ENCODE assay signal across 15 cellular contexts in genomic region chr6:15956205-15957106, GRCh38.
DNase-seq lines count a peak whose midpoint lies in the region; ATAC-seq and TF ChIP-seq lines count a peak whose summit lies in the region.
"Had no signal": no experiment of that assay in that cellular context is flagged by ENCODE, and none has a peak within 500 bp of the region (broad histone marks: within the 10 kb centered on the region; RNA-seq: fewer than 3 reads in every experiment).

No MANE protein-coding gene starts in this region.

- H2AK5ac ChIP-seq in trophoblast cell (ENCODE audit: low read length) = no peak overlapping the region

- peaks cover 19% of the 10 kb centered on the region; the same call in 2 of the 3 replicates for H3K36me3 Mint-ChIP-seq in GM23338 (ENCODE audit: low read depth)

- H3K79me1 ChIP-seq in trophoblast cell (ENCODE audit: low read length) = no peaks in the 10 kb centered on the region

- no peak overlapping the region for H3K14ac ChIP-seq in trophoblast cell (ENCODE audit: low read length)

- no peak overlapping the region for H4K8ac ChIP-seq in trophoblast cell (ENCODE audit: low read depth, low read length)

- H2AFZ ChIP-seq in GM23338 = peak overlapping the region; percentile 32; the same call in 1 of the 2 replicates
- no peak overlapping the region for H2AFZ ChIP-seq in trophoblast cell (ENCODE audit: insufficient read depth, low read length, poor library complexity)

- H3K27me3 Mint-ChIP-seq in GM23338 (ENCODE audit: insufficient read depth, low read depth, poor library complexity) = no peaks in the 10 kb centered on the region

- H3K4me2 ChIP-seq in GM23338 (no peak overlapping the region; the same call in 1 of the 2 replicates), trophoblast cell (ENCODE audit: low read length) (no peak overlapping the region)
- H3K4me2 ChIP-seq: BLaER1 treated with 17β-estradiol and CSF1 and Interleukin-3, amounts not matched to agents 10 nM and 100 nM had no signal

- ATAC-seq in GM23338 = no peak
- no peak for ATAC-seq in GM21515 (IDR thresholded peaks at IDR 0.05; ENCODE audit: unreplicated experiment)
- ATAC-seq in HG02798 (IDR thresholded peaks at IDR 0.05; ENCODE audit: poor library complexity, unreplicated experiment) = no peak

- no peak overlapping the region for H3K4me3 Mint-ChIP-seq in GM23338

- H3K9me3 Mint-ChIP-seq in GM23338 = peaks cover 18% of the 10 kb centered on the region

- H3K36me3 ChIP-seq in GM23338 (ENCODE audit: insufficient read depth) (0 out of 2 replicates have a peak, but pooled peaks cover 4% of the 10 kb centered on the region), trophoblast cell (ENCODE audit: control insufficient read depth in 1 of 2, insufficient read depth in 2 of 2, low read length in 2 of 2) (no peaks in the 10 kb centered on the region)
- H3K36me3 ChIP-seq: BLaER1 treated with 17β-estradiol and CSF1 and Interleukin-3, amounts not matched to agents 10 nM and 100 nM; right atrium auricular region had no signal

- H3K9ac ChIP-seq in trophoblast cell (ENCODE audit: low read length) = no peak overlapping the region
- H3K9ac ChIP-seq: BLaER1 treated with 17β-estradiol and CSF1 and Interleukin-3, amounts not matched to agents 10 nM and 100 nM had no signal

- H3K4me1 ChIP-seq in GM23338 (ENCODE audit: insufficient read depth) (peaks cover 30% of the 10 kb centered on the region), trophoblast cell (ENCODE audit: control insufficient read depth in 1 of 2, insufficient read depth in 2 of 2, low read length in 2 of 2) (peaks cover 3 to 8% of the 10 kb centered on the region in 2 experiments)

- no peak overlapping the region for H3K27ac ChIP-seq in GM23338 (ENCODE audit: low read depth)
- H3K27ac ChIP-seq in trophoblast cell (ENCODE audit: low read depth, low read length) = no peak overlapping the region
- H3K27ac ChIP-seq: BLaER1 treated with 17β-estradiol and CSF1 and Interleukin-3, amounts not matched to agents 10 nM and 100 nM; right atrium auricular region had no signal

- H4K12ac ChIP-seq in trophoblast cell (ENCODE audit: low read depth, low read length) = no peak overlapping the region

- H3K79me2 ChIP-seq in GM23338 (replicated peaks; ENCODE audit: insufficient read depth) (no peaks in the 10 kb centered on the region), trophoblast cell (ENCODE audit: control insufficient read depth, insufficient read depth, low read length, poor library complexity) (no peaks in the 10 kb centered on the region)

- H4K20me1 ChIP-seq in GM23338 (replicated peaks; ENCODE audit: insufficient read depth) = no peaks in the 10 kb centered on the region
- H4K20me1 ChIP-seq: BLaER1 treated with 17β-estradiol and CSF1 and Interleukin-3, amounts not matched to agents 10 nM and 100 nM had no signal

- no peak overlapping the region for H3K4me3 ChIP-seq in GM23338
- no peak overlapping the region for H3K4me3 ChIP-seq in choroid plexus epithelial cell (ENCODE audit: low read depth, low read length)
- H3K4me3 ChIP-seq in trophoblast cell (ENCODE audit: low read depth, low read length) = no peak overlapping the region
- H3K4me3 ChIP-seq: BLaER1 treated with 17β-estradiol and CSF1 and Interleukin-3, amounts not matched to agents 10 nM and 100 nM; right atrium auricular region had no signal

- no peak overlapping the region for H3K27ac Mint-ChIP-seq in GM23338
- H3K27ac Mint-ChIP-seq: activated naive CD4-positive, alpha-beta T cell treated with anti-CD3 and anti-CD28 coated beads, Interleukin-2, amount 50 U/mL, for 72 hours had no signal

- peaks cover 10% of the 10 kb centered on the region; the same call in 1 of the 2 replicates for H3K9me2 ChIP-seq in GM23338 (ENCODE audit: insufficient read depth)

- no peak overlapping the region for H3K18ac ChIP-seq in trophoblast cell (ENCODE audit: low read length)

- no peak for TF ChIP-seq CTCF in GM23338 (conservative IDR thresholded peaks at IDR 0.05; ENCODE audit: low read depth in 2 of 2)
- TF ChIP-seq CTCF in choroid plexus epithelial cell (conservative IDR thresholded peaks at IDR 0.05; ENCODE audit: low read depth, low read length) = no peak

- DNase-seq in GM23338 (ENCODE audit: low spot score) (no peak), NCI-H748 (lab: John Stamatoyannopoulos, UW; ENCODE audit: unreplicated experiment) (peak; percentile 72), choroid plexus epithelial cell (ENCODE audit: low read depth) (peak; percentile 76), trophoblast cell (no peak), NCI-H774 (lab: John Stamatoyannopoulos, UW) (no peak), NCI-H524 (lab: John Stamatoyannopoulos, UW) (no peak)
- DNase-seq: cortex of kidney, Karpas-422, NCI-H2171, SIG-M5 had no signal

- no peak overlapping the region for H4K91ac ChIP-seq in trophoblast cell (ENCODE audit: low read depth, low read length)

- peak overlapping the region; percentile 48 for H2BK12ac ChIP-seq in trophoblast cell (ENCODE audit: low read length)

- H2BK120ac ChIP-seq in trophoblast cell (ENCODE audit: insufficient read depth, low read length, poor library complexity) = no peak overlapping the region

- H3K23ac ChIP-seq in trophoblast cell (ENCODE audit: low read length) = no peak overlapping the region

- H3F3A ChIP-seq in GM23338 (replicated peaks; ENCODE audit: low read depth) = no peaks in the 10 kb centered on the region

- peaks cover 3% of the 10 kb centered on the region for H3K9me3 ChIP-seq in trophoblast cell (ENCODE audit: insufficient read depth, low read depth, low read length)
- H3K9me3 ChIP-seq: right atrium auricular region had no signal

- H3K4me1 Mint-ChIP-seq in GM23338 = peaks cover 39% of the 10 kb centered on the region

- H2BK5ac ChIP-seq in trophoblast cell (ENCODE audit: low read depth, low read length, poor library complexity) = no peak overlapping the region

- no CpG with 5 or more reads among the region's 14 CpGs for WGBS in trophoblast cell (ENCODE audit: extremely low coverage, insufficient coverage, insufficient read length)

- no peak overlapping the region for H3K4ac ChIP-seq in trophoblast cell (ENCODE audit: low read depth, low read length)

- H3K27me3 ChIP-seq in GM23338 (ENCODE audit: insufficient read depth) (no peaks in the 10 kb centered on the region), trophoblast cell (ENCODE audit: insufficient read depth, low read length) (no peaks in the 10 kb centered on the region)
- H3K27me3 ChIP-seq: BLaER1 treated with 17β-estradiol and CSF1 and Interleukin-3, amounts not matched to agents 10 nM and 100 nM; right atrium auricular region had no signal

TF ChIP-seq in GM23338, 12 proteins besides CTCF, POLR2A, EP300 and RAD21 (continues in another document):
- TF ChIP-seq EZH2 (IDR thresholded peaks at IDR 0.05; ENCODE audit: low read depth, unreplicated experiment) (no peak), CREB1 (CRISPR knock-in tag; IDR thresholded peaks at IDR 0.05; ENCODE audit: low read depth) (no peak), ZNF114 (CRISPR knock-in tag; IDR thresholded peaks at IDR 0.05) (no peak), JUNB (IDR thresholded peaks at IDR 0.05; ENCODE audit: unreplicated experiment) (no peak), POLR2AphosphoS5 (IDR thresholded peaks at IDR 0.05; ENCODE audit: low read depth) (no peak), STAT1 (IDR thresholded peaks at IDR 0.05; ENCODE audit: unreplicated experiment) (no peak), EZH2phosphoT487 (IDR thresholded peaks at IDR 0.05; ENCODE audit: unreplicated experiment) (no peak), NANOG (IDR thresholded peaks at IDR 0.05; ENCODE audit: borderline replicate concordance) (no peak)
- TF ChIP-seq, protein P1, sequence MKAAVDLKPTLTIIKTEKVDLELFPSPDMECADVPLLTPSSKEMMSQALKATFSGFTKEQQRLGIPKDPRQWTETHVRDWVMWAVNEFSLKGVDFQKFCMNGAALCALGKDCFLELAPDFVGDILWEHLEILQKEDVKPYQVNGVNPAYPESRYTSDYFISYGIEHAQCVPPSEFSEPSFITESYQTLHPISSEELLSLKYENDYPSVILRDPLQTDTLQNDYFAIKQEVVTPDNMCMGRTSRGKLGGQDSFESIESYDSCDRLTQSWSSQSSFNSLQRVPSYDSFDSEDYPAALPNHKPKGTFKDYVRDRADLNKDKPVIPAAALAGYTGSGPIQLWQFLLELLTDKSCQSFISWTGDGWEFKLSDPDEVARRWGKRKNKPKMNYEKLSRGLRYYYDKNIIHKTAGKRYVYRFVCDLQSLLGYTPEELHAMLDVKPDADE (IDR thresholded peaks at IDR 0.05) = no peak

Comparison
In these comparisons a context has a peak if more than half of its experiments do, and no peak if none do; other contexts are left out.
1. DNase-seq: peak in NCI-H748 (single experiment) and choroid plexus epithelial cell (single experiment); none in GM23338 (single experiment), trophoblast cell (0 of 2), NCI-H774 (single experiment) and NCI-H524 (0 of 2).